31 cellular contexts compared by ENCODE assay signal in genomic region chr3:113537155-113537554, GRCh38. TPM values are rescaled to one million over a fixed set of nuclear protein-coding genes. Genes with fewer than 3 reads are reported as not detected.
DNase-seq lines count a peak whose midpoint lies in the region; ATAC-seq and TF ChIP-seq lines count a peak whose summit lies in the region.
"Had no signal": no experiment of that assay in that cellular context is flagged by ENCODE, and none has a peak within 500 bp of the region (broad histone marks: within the 10 kb centered on the region; RNA-seq: fewer than 3 reads in every experiment).

No MANE protein-coding gene starts in this region.

- ATAC-seq in natural killer cell (no peak), T-cell (replicated peaks in 1 of 4) (no peak), psoas muscle (no peak)
- no peak for ATAC-seq in natural killer cell treated with Interleukin-12 subunit alpha and Interleukin-12 subunit beta and Interleukin-15 and Interleukin-18, amount 100 ng/mL, for 72 hours
- ATAC-seq: activated CD8-positive, alpha-beta memory T cell treated with anti-CD3 and anti-CD28 coated beads, Interleukin-2, amount 10 ng/mL, durations not matched to agents 7 days and 5 days; activated T-cell treated with anti-CD3 and anti-CD28 coated beads, Interleukin-2, amount 50 U/mL, for 4 hours; GM23338; left ventricle myocardium superior had no signal

- H3K27ac Mint-ChIP-seq in natural killer cell = peak overlapping the region; percentile 98 to 100
- peak overlapping the region in 1 of 2 donors; percentile 72 for H3K27ac Mint-ChIP-seq in natural killer cell treated with Interleukin-12 subunit alpha and Interleukin-12 subunit beta and Interleukin-15 and Interleukin-18, amount 100 ng/mL, for 72 hours
- peak overlapping the region; percentile 16 to 23 for H3K27ac Mint-ChIP-seq in T-cell
- H3K27ac Mint-ChIP-seq: GM23338 had no signal

- H3K27me3 ChIP-seq in transverse colon (peaks cover 7% of the 10 kb centered on the region), psoas muscle (ENCODE audit: insufficient read depth in 3 of 3, low read length in 2 of 3) (peaks cover 0 to 30% (median 2%) of the 10 kb centered on the region in 3 donors)
- H3K27me3 ChIP-seq: ascending aorta had no signal

- no peak for TF ChIP-seq EP300 in transverse colon (IDR thresholded peaks at IDR 0.05; ENCODE audit: low read depth)

- H3K36me3 Mint-ChIP-seq in natural killer cell = no peaks in the 10 kb centered on the region
- no peaks in the 10 kb centered on the region for H3K36me3 Mint-ChIP-seq in natural killer cell treated with Interleukin-12 subunit alpha and Interleukin-12 subunit beta and Interleukin-15 and Interleukin-18, amount 100 ng/mL, for 72 hours
- H3K36me3 Mint-ChIP-seq in T-cell = peaks cover 49% of the 10 kb centered on the region

- DNase-seq in natural killer cell (no peak), T-cell (no peak), epithelial cell of prostate (ENCODE audit: low read depth, low spot score) (no peak), transverse colon (no peak), NCI-H2107 treated with DMSO at 0.1 percent for 48 hours (lab: John Stamatoyannopoulos, UW; ENCODE audit: unreplicated experiment) (no peak), psoas muscle (no peak), glomerular visceral epithelial cell (ENCODE audit: extremely low spot score) (no peak)
- DNase-seq in natural killer cell treated with Interleukin-12 subunit alpha and Interleukin-12 subunit beta and Interleukin-15 and Interleukin-18, amount 100 ng/mL, for 72 hours (ENCODE audit: low spot score) = no peak
- DNase-seq: activated CD4-positive, alpha-beta T cell treated with anti-CD3 and anti-CD28 coated beads, Interleukin-2, amount 50 U/mL, for 4 hours; activated CD8-positive, alpha-beta memory T cell treated with anti-CD3 and anti-CD28 coated beads, Interleukin-2, amount 10 ng/mL, durations not matched to agents 7 days and 5 days; activated gamma-delta T cell; activated T-cell treated with anti-CD3 and anti-CD28 coated beads, Interleukin-2, amount 50 U/mL, for 4 hours; Caco-2; head of caudate nucleus; kidney; left ventricle myocardium superior; MG63; NCI-H1417; NCI-H2081 treated with DMSO at 0.1 percent for 48 hours; NCI-H748 treated with DMSO at 0.1 percent for 48 hours; nucleus accumbens; stimulated activated CD4-positive, alpha-beta T cell treated with anti-CD3 and anti-CD28 coated beads, Interleukin-4, amount 100 ng/mL, for 1 hour had no signal

- H3K36me3 ChIP-seq in transverse colon (peaks cover 0 to 7% (median 0%) of the 10 kb centered on the region in 4 donors), psoas muscle (ENCODE audit: insufficient read depth in 1 of 2, low read depth in 1 of 2) (no peaks in the 10 kb centered on the region)
- H3K36me3 ChIP-seq: ascending aorta, esophagus muscularis mucosa, MG63, SJSA1, tibial nerve had no signal

- H3K9me3 Mint-ChIP-seq in natural killer cell (no peaks in the 10 kb centered on the region), T-cell (no peaks in the 10 kb centered on the region)
- no peaks in the 10 kb centered on the region for H3K9me3 Mint-ChIP-seq in natural killer cell treated with Interleukin-12 subunit alpha and Interleukin-12 subunit beta and Interleukin-15 and Interleukin-18, amount 100 ng/mL, for 72 hours
- H3K9me3 Mint-ChIP-seq: activated T-cell treated with anti-CD3 and anti-CD28 coated beads, Interleukin-2, amount 50 U/mL, for 4 hours; GM23338; IgD-negative memory B cell had no signal

- no peak for TF ChIP-seq POLR2A in transverse colon (IDR thresholded peaks at IDR 0.05)

- no peak overlapping the region for H3K4me3 ChIP-seq in transverse colon
- H3K4me3 ChIP-seq in psoas muscle = no peak overlapping the region
- H3K4me3 ChIP-seq: ascending aorta, esophagus muscularis mucosa, GM23338, MG63, SJSA1, tibial nerve had no signal

- in situ Hi-C loops in transverse colon (cut with MboI; ENCODE audit: low pct_ligation_motif_present in 1 of 4, low pct_unique_long_range_greater_than_20kb in 1 of 4, low sequenced_read_pairs in 3 of 4) = no loop called here

- intact Hi-C loops in natural killer cell (cut with micrococcal nuclease) = no loop called here
- intact Hi-C loops in transverse colon (cut with DNase I; ENCODE audit: low total_unique reads) = no loop called here
- intact Hi-C loops in psoas muscle (cut with DNase I) = no loop called here

- peak overlapping the region; percentile 71 for H3K27ac ChIP-seq in epithelial cell of prostate
- peak overlapping the region; percentile 55 to 78 (median 66) for H3K27ac ChIP-seq in transverse colon
- H3K27ac ChIP-seq in psoas muscle = no peak overlapping the region
- H3K27ac ChIP-seq: ascending aorta, esophagus muscularis mucosa, SJSA1, tibial nerve had no signal

- CTCF ChIA-PET in T-cell (lab: Charles Lee) = interaction anchor here (0.7 to 2.0 kb wide), 6 partner anchors 10 to 44 kb away, joined by 3 to 11 read pairs (median 4); no protein-coding TSS in a partner anchor

- TF ChIP-seq CTCF in natural killer cell (IDR thresholded peaks at IDR 0.05) (no peak), transverse colon (IDR thresholded peaks at IDR 0.05) (no peak), psoas muscle (IDR thresholded peaks at IDR 0.05) (no peak)

- POLR2A ChIA-PET in T-cell (lab: Charles Lee) = interaction anchor here in 1 of 2 donors (0.6 to 1.2 kb wide), 2 partner anchors 9 to 1068 kb away, joined by 3 read pairs; no protein-coding TSS in a partner anchor

- H3K9me3 ChIP-seq in transverse colon = no peaks in the 10 kb centered on the region
- H3K9me3 ChIP-seq in psoas muscle = no peaks in the 10 kb centered on the region
- H3K9me3 ChIP-seq: SJSA1 had no signal

- H3K4me3 Mint-ChIP-seq in natural killer cell = peak overlapping the region; percentile 74
- H3K4me3 Mint-ChIP-seq in natural killer cell treated with Interleukin-12 subunit alpha and Interleukin-12 subunit beta and Interleukin-15 and Interleukin-18, amount 100 ng/mL, for 72 hours = no peak overlapping the region
- H3K4me3 Mint-ChIP-seq in T-cell = no peak overlapping the region
- H3K4me3 Mint-ChIP-seq: activated CD8-positive, alpha-beta memory T cell treated with anti-CD3 and anti-CD28 coated beads, Interleukin-2, amount 10 ng/mL, durations not matched to agents 7 days and 5 days; GM23338 had no signal

- H3K4me1 Mint-ChIP-seq in natural killer cell (peaks cover 73 to 77% of the 10 kb centered on the region in 2 donors), T-cell (peaks cover 58 to 63% (median 59%) of the 10 kb centered on the region in 3 donors)
- peaks cover 40 to 47% of the 10 kb centered on the region in 2 donors for H3K4me1 Mint-ChIP-seq in natural killer cell treated with Interleukin-12 subunit alpha and Interleukin-12 subunit beta and Interleukin-15 and Interleukin-18, amount 100 ng/mL, for 72 hours (ENCODE audit: low read depth in 2 of 2)

- H3K4me1 ChIP-seq in transverse colon = peaks cover 3 to 42% (median 10%) of the 10 kb centered on the region in 4 donors
- H3K4me1 ChIP-seq in psoas muscle = peaks cover 5% of the 10 kb centered on the region
- H3K4me1 ChIP-seq: Caco-2 had no signal

- H3K27me3 Mint-ChIP-seq in natural killer cell (ENCODE audit: low read depth in 2 of 2) = no peaks in the 10 kb centered on the region
- H3K27me3 Mint-ChIP-seq in natural killer cell treated with Interleukin-12 subunit alpha and Interleukin-12 subunit beta and Interleukin-15 and Interleukin-18, amount 100 ng/mL, for 72 hours = no peaks in the 10 kb centered on the region
- H3K27me3 Mint-ChIP-seq in T-cell = no peaks in the 10 kb centered on the region
- H3K27me3 Mint-ChIP-seq: activated CD8-positive, alpha-beta memory T cell treated with anti-CD3 and anti-CD28 coated beads, Interleukin-2, amount 10 ng/mL, durations not matched to agents 7 days and 5 days; IgD-negative memory B cell had no signal

RNA-seq across cellular contexts. Expression of gene SIDT1, which starts 4.8 kb away (rescaled TPM):
- total RNA-seq in natural killer cell (100 to 1,000 TPM in 2 of 3 donors, 10 to 100 TPM in 1; 86.9 to 136 (median 101) TPM), T-cell (10 to 100 TPM; 44.9 to 75.5 (median 48.7) TPM), transverse colon (100 to 1,000 TPM in 1 of 4 donors, 10 to 100 TPM in 3; 35.6 to 134 (median 83.4) TPM), psoas muscle (under 1 TPM; 0.08 to 0.48 (median 0.41) TPM)
- total RNA-seq in natural killer cell treated with Interleukin-12 subunit alpha and Interleukin-12 subunit beta and Interleukin-15 and Interleukin-18, amount 100 ng/mL, for 72 hours = 10 to 100 TPM; 34.5 to 44.1 TPM
- under 1 TPM in 2 of 3 donors, not detected in 1; 0.14 to 0.29 TPM for polyA plus RNA-seq in psoas muscle
- total RNA-seq: ascending aorta, pulmonary artery endothelial cell, SJSA1 had no signal
- polyA plus RNA-seq: AG04450, BJ, GM23338 had no signal

RNA-seq across cellular contexts. Expression of gene SPICE1, which starts 22.2 kb away (rescaled TPM):
- total RNA-seq in natural killer cell (10 to 100 TPM in 2 of 3 donors, 1 to 10 TPM in 1; 8.6 to 14.7 (median 14.2) TPM), T-cell (10 to 100 TPM; 19.3 to 29.3 (median 21.7) TPM), transverse colon (10 to 100 TPM in 3 of 4 donors, 1 to 10 TPM in 1; 2.6 to 34.0 (median 19.9) TPM), psoas muscle (1 to 10 TPM; 2.3 to 5.6 (median 2.8) TPM)
- total RNA-seq in natural killer cell treated with Interleukin-12 subunit alpha and Interleukin-12 subunit beta and Interleukin-15 and Interleukin-18, amount 100 ng/mL, for 72 hours = 10 to 100 TPM; 17.8 to 21.0 TPM
- polyA plus RNA-seq in psoas muscle = 1 to 10 TPM in 1 of 3 donors, under 1 TPM in 2; 0.61 to 3.2 (median 0.89) TPM

Comparison
In these comparisons a context has a peak if more than half of its experiments do, and no peak if none do; other contexts are left out.
1. RNA of gene SIDT1, which starts 4.8 kb away (total RNA-seq): 86.9 to 136 TPM in natural killer cell, 35.6 to 134 TPM in transverse colon, 44.9 to 75.5 TPM in T-cell and 34.5 to 44.1 TPM in natural killer cell treated with Interleukin-12 subunit alpha and Interleukin-12 subunit beta and Interleukin-15 and Interleukin-18, amount 100 ng/mL, for 72 hours; 0.08 to 0.48 TPM in psoas muscle; every median in the first group is over 10 times any median in the second.